ENCODE assay signal across 16 cellular contexts in the genomic region with DNA sequence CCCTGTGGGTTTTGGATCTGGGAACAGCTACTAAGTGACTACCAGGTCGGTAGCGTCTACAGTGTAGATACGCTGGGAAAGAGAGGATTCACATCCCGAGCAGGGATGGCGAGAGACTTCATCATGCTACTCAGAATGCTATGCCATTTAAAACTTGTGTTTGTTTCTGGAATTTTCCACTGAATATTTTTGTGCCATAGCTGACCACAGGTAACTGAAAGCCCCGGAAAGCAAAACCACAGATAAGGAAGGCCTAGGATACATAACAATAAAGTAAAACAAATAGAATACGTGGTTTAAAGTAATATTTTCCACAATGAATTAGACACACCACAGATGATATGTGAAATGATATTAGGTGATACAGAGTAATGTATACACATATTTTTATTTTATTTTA. TPM values are rescaled to one million over a fixed set of nuclear protein-coding genes. Genes with fewer than 3 reads are reported as not detected.
A peak's percentile ranks its signal among the peaks of the same experiment; 100 is the strongest.
DNase-seq lines count a peak whose midpoint lies in the region; ATAC-seq and TF ChIP-seq lines count a peak whose summit lies in the region.
"Had no signal": no experiment of that assay in that cellular context is flagged by ENCODE, and none has a peak within 500 bp of the region (broad histone marks: within the 10 kb centered on the region; RNA-seq: fewer than 3 reads in every experiment).

No MANE protein-coding gene starts in this region.

- in situ Hi-C loops in astrocyte of the spinal cord (cut with HindIII; ENCODE audit: low sequenced_read_pairs), result no loop called here

- H3K9me3 ChIP-seq in RWPE2 (ENCODE audit: severe bottlenecking), result no peaks in the 10 kb centered on the region
- H3K9me3 ChIP-seq in thyroid gland, result no peaks in the 10 kb centered on the region
- H3K9me3 ChIP-seq: SK-N-SH had no signal

- no peaks in the 10 kb centered on the region for H3K4me1 ChIP-seq in RWPE2 (ENCODE audit: insufficient read depth, poor library complexity, severe bottlenecking)
- H3K4me1 ChIP-seq in thyroid gland, result peaks cover 0 to 5% of the 10 kb centered on the region in 2 donors

- intact Hi-C loops in thyroid gland (cut with DNase I), result loop anchor here (10.0 kb wide), 1 partner anchor 94 kb away; no protein-coding TSS in a partner anchor

- H3K4me3 ChIP-seq in RWPE2 (ENCODE audit: severe bottlenecking), result no peak overlapping the region
- no peak overlapping the region for H3K4me3 ChIP-seq in astrocyte of the spinal cord (ENCODE audit: low read depth, low read length)
- H3K4me3 ChIP-seq in thyroid gland (replicated peaks in 1 of 3), result no peak overlapping the region

- TF ChIP-seq CTCF in RWPE2 (IDR thresholded peaks at IDR 0.05; ENCODE audit: poor library complexity, severe bottlenecking) (no peak), astrocyte of the spinal cord (IDR thresholded peaks at IDR 0.05; ENCODE audit: low read depth, low read length) (no peak), thyroid gland (IDR thresholded peaks at IDR 0.05) (no peak)

- TF ChIP-seq POLR2A in thyroid gland (IDR thresholded peaks at IDR 0.05), result no peak

- no peak for ATAC-seq in RWPE2 (ENCODE audit: low read depth)
- ATAC-seq: CD8-positive, alpha-beta T cell had no signal

- H3K36me3 ChIP-seq in RWPE2 (ENCODE audit: low read depth) (no peaks in the 10 kb centered on the region), thyroid gland (no peaks in the 10 kb centered on the region)

- WGBS in thyroid gland, 2 donors, result 90 to 92% methylated on average over 7 of the region's 7 CpGs

- H3K27me3 ChIP-seq in RWPE2 (ENCODE audit: insufficient read depth, poor library complexity, severe bottlenecking) (no peaks in the 10 kb centered on the region), thyroid gland (no peaks in the 10 kb centered on the region)

- DNase-seq in A172 (ENCODE audit: low spot score) (peak; percentile 18), GF-D8 (lab: John Stamatoyannopoulos, UW) (peak; percentile 31), RWPE2 (ENCODE audit: low spot score) (peak; percentile 2), astrocyte of the spinal cord (ENCODE audit: low read depth, low spot score) (peak; percentile 33), DMS79 (lab: John Stamatoyannopoulos, UW) (no peak), NCI-H146 treated with DMSO at 0.1 percent for 48 hours (lab: John Stamatoyannopoulos, UW; ENCODE audit: unreplicated experiment) (no peak), thyroid gland (no peak)
- DNase-seq: CD8-positive, alpha-beta T cell; NCI-H1436 treated with DMSO at 0.1 percent for 48 hours; NCI-H2227 treated with DMSO at 0.1 percent for 48 hours; NCI-H526 treated with DMSO at 0.1 percent for 48 hours; Right ventricle myocardium superior; SK-N-SH had no signal

- H3K27ac ChIP-seq in RWPE2 (ENCODE audit: poor library complexity, severe bottlenecking), result no peak overlapping the region
- no peak overlapping the region for H3K27ac ChIP-seq in thyroid gland

RNA-seq across cellular contexts. Expression of a gene that starts 7.9 kb away (rescaled TPM):
- total RNA-seq in A172 (2014; rRNA removed; shearing (Covaris generic)), result not detected in 2 replicates
- total RNA-seq in thyroid gland, result 1 to 10 TPM in 3 of 4 donors, under 1 TPM in 1; 0.92 to 4.0 (median 2.0) TPM
- total RNA-seq: B cell; CD8-positive, alpha-beta T cell; LHCN-M2 had no signal

RNA-seq across cellular contexts. Expression of a gene that starts 14.1 kb away (rescaled TPM):
- 73.2 and 80.1 TPM in 2 replicates for total RNA-seq in A172 (2014; rRNA removed; shearing (Covaris generic))
- total RNA-seq in thyroid gland, result 10 to 100 TPM; 19.5 to 52.1 (median 29.9) TPM

RNA-seq across cellular contexts. Expression of a gene that starts 21.9 kb away (rescaled TPM):
- total RNA-seq in A172 (2014; rRNA removed; shearing (Covaris generic)), result not detected in 2 replicates
- total RNA-seq in thyroid gland, result under 1 TPM in 2 of 4 donors, not detected in 2; 0.42 to 0.56 TPM
- total RNA-seq: CD8-positive, alpha-beta T cell; Daoy; LHCN-M2; Right ventricle myocardium superior had no signal

RNA-seq across cellular contexts. Expression of a gene that starts 35.4 kb away (rescaled TPM):
- total RNA-seq in A172 (2014; rRNA removed; shearing (Covaris generic)), result not detected in 2 replicates
- total RNA-seq in thyroid gland, result not detected
- total RNA-seq: B cell; CD8-positive, alpha-beta T cell; Daoy; LHCN-M2 had no signal

RNA-seq across cellular contexts. Expression of a gene that starts 35.8 kb away (rescaled TPM):
- total RNA-seq in A172 (2014; rRNA removed; shearing (Covaris generic)), result 0.16 TPM in 1 of 2 replicates, not detected in the other
- under 1 TPM; 0.21 to 0.81 (median 0.23) TPM for total RNA-seq in thyroid gland

Comparison
In these comparisons a context has a peak if more than half of its experiments do, and no peak if none do; other contexts are left out.
1. DNase-seq: peak in A172 (single experiment), GF-D8 (single experiment), RWPE2 (single experiment) and astrocyte of the spinal cord (single experiment); none in DMS79 (single experiment), NCI-H146 treated with DMSO at 0.1 percent for 48 hours (single experiment) and thyroid gland (0 of 2).